ENCODE assay signal across 9 cellular contexts in genomic region chr9:5869315-5870019, GRCh38.
DNase-seq lines count a peak whose midpoint lies in the region; ATAC-seq and TF ChIP-seq lines count a peak whose summit lies in the region.
"Had no signal": no experiment of that assay in that cellular context is flagged by ENCODE, and none has a peak within 500 bp of the region (broad histone marks: within the 10 kb centered on the region; RNA-seq: fewer than 3 reads in every experiment).

No MANE protein-coding gene starts in this region.

- ATAC-seq in GM21717 (IDR thresholded peaks at IDR 0.05; ENCODE audit: unreplicated experiment) (no peak), GM18511 (IDR thresholded peaks at IDR 0.05; ENCODE audit: unreplicated experiment) (no peak)

- peak; percentile 26 for DNase-seq in activated CD8-positive, alpha-beta memory T cell treated with anti-CD3 and anti-CD28 coated beads, Interleukin-2, amount 50 U/mL, for 4 hours
- no peak for DNase-seq in activated CD8-positive, alpha-beta memory T cell treated with anti-CD3 and anti-CD28 coated beads for 24 hours
- DNase-seq in RKO (ENCODE audit: low spot score) (peak; percentile 19), choroid plexus epithelial cell (ENCODE audit: low read depth) (no peak), globus pallidus (ENCODE audit: low spot score) (no peak)
- DNase-seq in stimulated activated CD4-positive, alpha-beta T cell treated with anti-CD3 and anti-CD28 coated beads, Interleukin-4, amount 100 ng/mL, for 48 hours (ENCODE audit: low read depth in 2 of 2), result peak; percentile 13 to 18
- DNase-seq: naive B cell had no signal

- H3K4me3 ChIP-seq in choroid plexus epithelial cell (ENCODE audit: low read depth, low read length), result no peak overlapping the region

- peak; percentile 26 for TF ChIP-seq CTCF in choroid plexus epithelial cell (conservative IDR thresholded peaks at IDR 0.05; ENCODE audit: low read depth, low read length)

Comparison
In these comparisons a context has a peak if more than half of its experiments do, and no peak if none do; other contexts are left out.
1. DNase-seq: peak in activated CD8-positive, alpha-beta memory T cell treated with anti-CD3 and anti-CD28 coated beads, Interleukin-2, amount 50 U/mL, for 4 hours (single experiment), RKO (single experiment) and stimulated activated CD4-positive, alpha-beta T cell treated with anti-CD3 and anti-CD28 coated beads, Interleukin-4, amount 100 ng/mL, for 48 hours (2 of 2); none in activated CD8-positive, alpha-beta memory T cell treated with anti-CD3 and anti-CD28 coated beads for 24 hours (single experiment), choroid plexus epithelial cell (single experiment) and globus pallidus (single experiment).